ENCODE assay signal across 14 cellular contexts in the genomic region with DNA sequence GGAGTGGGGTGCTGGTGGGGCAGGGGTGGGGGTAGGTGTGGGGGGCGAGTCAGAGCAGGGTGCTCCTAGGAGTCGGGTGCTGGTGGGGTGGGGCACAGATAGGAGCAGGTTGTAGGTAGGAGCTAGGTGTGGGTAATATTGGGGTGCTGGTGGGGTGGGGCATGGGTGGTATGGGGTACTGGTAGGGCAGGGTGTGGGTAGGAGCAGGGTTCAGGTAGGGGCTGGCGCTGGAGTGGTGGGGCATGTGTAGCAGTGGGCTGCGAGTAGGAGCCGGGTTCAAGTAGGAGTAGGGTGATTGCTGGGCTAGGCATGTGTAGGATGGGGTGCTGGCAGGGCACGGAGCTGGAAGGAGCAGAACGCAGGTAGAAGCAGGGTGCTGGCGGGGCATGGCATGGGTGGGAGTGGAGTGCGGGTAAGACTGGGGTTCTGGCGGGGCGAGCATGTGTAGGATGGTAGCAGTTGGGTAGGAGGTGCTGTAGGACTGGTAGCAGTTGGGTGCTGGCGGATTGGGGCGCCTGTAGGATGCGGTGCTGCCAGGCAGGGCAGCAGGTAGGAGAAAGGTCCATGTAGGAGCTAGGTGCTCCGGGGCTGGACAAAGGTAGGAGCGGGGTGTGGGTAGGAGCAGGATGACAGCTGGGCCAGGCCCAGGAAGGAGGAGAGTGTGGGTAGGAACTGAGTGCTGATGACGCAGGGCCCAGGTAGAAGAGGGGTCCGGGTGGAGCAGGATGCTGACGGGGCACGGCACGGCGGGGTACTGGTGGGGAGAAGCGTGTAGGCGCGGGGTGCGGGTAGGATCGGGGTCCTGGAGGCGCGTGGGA.
DNase-seq lines count a peak whose midpoint lies in the region; ATAC-seq and TF ChIP-seq lines count a peak whose summit lies in the region.
"Had no signal": no experiment of that assay in that cellular context is flagged by ENCODE, and none has a peak within 500 bp of the region (broad histone marks: within the 10 kb centered on the region; RNA-seq: fewer than 3 reads in every experiment).

No MANE protein-coding gene starts in this region.

- H3K9me3 Mint-ChIP-seq in activated CD8-positive, alpha-beta T cell treated with anti-CD3 and anti-CD28 coated beads, Interleukin-2, amount 10 ng/mL, durations not matched to agents 7 days and 5 days (ENCODE audit: insufficient read depth): no peaks in the 10 kb centered on the region
- H3K9me3 Mint-ChIP-seq in glutamatergic neuron (ENCODE audit: unreplicated experiment): no peaks in the 10 kb centered on the region
- H3K9me3 Mint-ChIP-seq: activated T-helper 1 cell treated with anti-CD3 and anti-CD28 coated beads, Interleukin-12 subunit alpha, Interleukin-12 subunit beta, Interleukin-2, Interleukin-4 antibody, amounts not matched to agents 30 ng/mL and 10 ng/mL and 1 ng/mL, durations not matched to agents 14 hours and 24 hours and 36 hours had no signal

- H3K36me3 ChIP-seq in H7 (replicated peaks; ENCODE audit: control insufficient read depth, insufficient read depth, low read length): no peaks in the 10 kb centered on the region
- no peaks in the 10 kb centered on the region for H3K36me3 ChIP-seq in left lung
- H3K36me3 ChIP-seq: SJSA1, thoracic aorta had no signal

- POLR2A ChIA-PET in activated CD8-positive, alpha-beta T cell treated with anti-CD3 and anti-CD28 coated beads, Interleukin-2, amount 10 ng/mL, durations not matched to agents 7 days and 5 days (lab: Charles Lee): no interaction called here

- CTCF ChIA-PET in activated CD8-positive, alpha-beta T cell treated with anti-CD3 and anti-CD28 coated beads, Interleukin-2, amount 10 ng/mL, durations not matched to agents 7 days and 5 days (lab: Charles Lee): no interaction called here

- H3K9me3 ChIP-seq in left lung: no peaks in the 10 kb centered on the region
- H3K9me3 ChIP-seq: SJSA1, thoracic aorta had no signal

- TF ChIP-seq CTCF in glutamatergic neuron (IDR thresholded peaks at IDR 0.05; ENCODE audit: partially characterized antibody, unreplicated experiment) (no peak), left lung (IDR thresholded peaks at IDR 0.05) (no peak)

- intact Hi-C loops in left lung (cut with DNase I): no loop called here

- no peak overlapping the region for H3K27ac Mint-ChIP-seq in activated CD8-positive, alpha-beta T cell treated with anti-CD3 and anti-CD28 coated beads, Interleukin-2, amount 10 ng/mL, durations not matched to agents 7 days and 5 days
- no peak overlapping the region for H3K27ac Mint-ChIP-seq in glutamatergic neuron (ENCODE audit: unreplicated experiment)
- H3K27ac Mint-ChIP-seq: activated T-helper 1 cell treated with anti-CD3 and anti-CD28 coated beads, Interleukin-12 subunit alpha, Interleukin-12 subunit beta, Interleukin-2, Interleukin-4 antibody, amounts not matched to agents 30 ng/mL and 10 ng/mL and 1 ng/mL, durations not matched to agents 14 hours and 24 hours and 36 hours had no signal

- peaks cover 16% of the 10 kb centered on the region for H3K27me3 ChIP-seq in H7 (ENCODE audit: control insufficient read depth, insufficient read depth, low read length)
- peaks cover 6 to 37% of the 10 kb centered on the region in 2 donors for H3K27me3 ChIP-seq in left lung

- DNase-seq in H7 (no peak), glutamatergic neuron (no peak), putamen (ENCODE audit: low spot score) (peak; percentile 62), left lung (no peak), iPS-NIHi11 (ENCODE audit: low spot score) (no peak)
- no peak for DNase-seq in activated CD8-positive, alpha-beta T cell treated with anti-CD3 and anti-CD28 coated beads, Interleukin-2, amount 10 ng/mL, durations not matched to agents 7 days and 5 days
- DNase-seq: COR-L47, erythroblast, NCI-H2081 treated with DMSO at 0.1 percent for 48 hours had no signal

- H3K4me3 ChIP-seq in H7 (ENCODE audit: insufficient read depth, low read depth, low read length) (peak overlapping the region; percentile 44; the same call in 1 of the 2 replicates), left lung (no peak overlapping the region)
- H3K4me3 ChIP-seq: SJSA1, thoracic aorta had no signal

- H3K4me1 Mint-ChIP-seq in activated CD8-positive, alpha-beta T cell treated with anti-CD3 and anti-CD28 coated beads, Interleukin-2, amount 10 ng/mL, durations not matched to agents 7 days and 5 days (ENCODE audit: low read depth): peaks cover 16% of the 10 kb centered on the region
- H3K4me1 Mint-ChIP-seq in glutamatergic neuron (ENCODE audit: low read depth, unreplicated experiment): no peaks in the 10 kb centered on the region

- ATAC-seq in activated CD8-positive, alpha-beta T cell treated with anti-CD3 and anti-CD28 coated beads, Interleukin-2, amount 10 ng/mL, durations not matched to agents 7 days and 5 days: peak; percentile 42
- ATAC-seq in left lung (no peak), GM18868 (IDR thresholded peaks at IDR 0.05; ENCODE audit: unreplicated experiment) (no peak)

- H3K4me3 Mint-ChIP-seq in activated CD8-positive, alpha-beta T cell treated with anti-CD3 and anti-CD28 coated beads, Interleukin-2, amount 10 ng/mL, durations not matched to agents 7 days and 5 days: peak overlapping the region; percentile 42
- peak overlapping the region; percentile 63 for H3K4me3 Mint-ChIP-seq in glutamatergic neuron (ENCODE audit: unreplicated experiment)

- no peak overlapping the region for H3K27ac ChIP-seq in left lung
- H3K27ac ChIP-seq: SJSA1, thoracic aorta, VCaP had no signal

- peaks cover 29% of the 10 kb centered on the region for H3K27me3 Mint-ChIP-seq in activated CD8-positive, alpha-beta T cell treated with anti-CD3 and anti-CD28 coated beads, Interleukin-2, amount 10 ng/mL, durations not matched to agents 7 days and 5 days (ENCODE audit: low read depth)
- H3K27me3 Mint-ChIP-seq in glutamatergic neuron (ENCODE audit: unreplicated experiment): peaks cover 9% of the 10 kb centered on the region

- no peaks in the 10 kb centered on the region for H3K36me3 Mint-ChIP-seq in activated CD8-positive, alpha-beta T cell treated with anti-CD3 and anti-CD28 coated beads, Interleukin-2, amount 10 ng/mL, durations not matched to agents 7 days and 5 days (ENCODE audit: low read depth)
- no peaks in the 10 kb centered on the region for H3K36me3 Mint-ChIP-seq in glutamatergic neuron (ENCODE audit: unreplicated experiment)

- peaks cover 0 to 4% of the 10 kb centered on the region in 2 donors for H3K4me1 ChIP-seq in left lung
- H3K4me1 ChIP-seq: SJSA1 had no signal
